Comparison of ENCODE assay signal across 15 cellular contexts in genomic region chr16:87538594-87538993, GRCh38. TPM values are rescaled to one million over a fixed set of nuclear protein-coding genes. Genes with fewer than 3 reads are reported as not detected.
A peak's percentile ranks its signal among the peaks of the same experiment; 100 is the strongest.
DNase-seq lines count a peak whose midpoint lies in the region; TF ChIP-seq lines count a peak whose summit lies in the region.
"Had no signal": no experiment of that assay in that cellular context is flagged by ENCODE, and none has a peak within 500 bp of the region (broad histone marks: within the 10 kb centered on the region; RNA-seq: fewer than 3 reads in every experiment).

No MANE protein-coding gene starts in this region.

- peaks cover 15% of the 10 kb centered on the region for H3K9me3 ChIP-seq in trophoblast cell (ENCODE audit: insufficient read depth, low read depth, low read length)
- H3K9me3 ChIP-seq in esophagus muscularis mucosa: peaks cover 0 to 12% (median 9%) of the 10 kb centered on the region in 4 donors

- H3K27ac ChIP-seq in trophoblast cell (ENCODE audit: low read depth, low read length) (no peak overlapping the region), esophagus muscularis mucosa (replicated peaks in 1 of 4) (no peak overlapping the region)
- H3K27ac ChIP-seq: C4-2B, cardiac muscle cell had no signal

- no peak overlapping the region for H3K9ac ChIP-seq in trophoblast cell (ENCODE audit: low read length)

- H3K14ac ChIP-seq in trophoblast cell (ENCODE audit: low read length): no peak overlapping the region

- H2AFZ ChIP-seq in trophoblast cell (ENCODE audit: insufficient read depth, low read length, poor library complexity): no peak overlapping the region

- no peak overlapping the region for H2BK5ac ChIP-seq in trophoblast cell (ENCODE audit: low read depth, low read length, poor library complexity)

- no peaks in the 10 kb centered on the region for H3K79me2 ChIP-seq in trophoblast cell (ENCODE audit: control insufficient read depth, insufficient read depth, low read length, poor library complexity)

- no CpG with 5 or more reads among the region's 11 CpGs for WGBS in trophoblast cell (ENCODE audit: extremely low coverage, insufficient coverage, insufficient read length)
- 74% methylated on average over 11 of the region's 11 CpGs for WGBS in esophagus muscularis mucosa

- TF ChIP-seq POLR2A in esophagus muscularis mucosa (IDR thresholded peaks at IDR 0.05; ENCODE audit: low read depth): no peak

- intact Hi-C loops in esophagus muscularis mucosa (cut with DNase I): no loop called here

- no peak overlapping the region for H3K4me3 ChIP-seq in AG09309 (ENCODE audit: control insufficient read depth, low read depth, low read length)
- no peak overlapping the region for H3K4me3 ChIP-seq in choroid plexus epithelial cell (ENCODE audit: low read depth, low read length)
- H3K4me3 ChIP-seq in trophoblast cell (ENCODE audit: low read depth, low read length): no peak overlapping the region
- no peak overlapping the region for H3K4me3 ChIP-seq in esophagus muscularis mucosa
- H3K4me3 ChIP-seq: cardiac muscle cell, K562, Peyer's patch had no signal

- H4K91ac ChIP-seq in trophoblast cell (ENCODE audit: low read depth, low read length): no peak overlapping the region

- no peak overlapping the region for H2BK12ac ChIP-seq in trophoblast cell (ENCODE audit: low read length)

- H2BK120ac ChIP-seq in trophoblast cell (ENCODE audit: insufficient read depth, low read length, poor library complexity): no peak overlapping the region

- H2AK5ac ChIP-seq in trophoblast cell (ENCODE audit: low read length): no peak overlapping the region

- peak overlapping the region; percentile 31 for H4K12ac ChIP-seq in trophoblast cell (ENCODE audit: low read depth, low read length)

- no peaks in the 10 kb centered on the region for H3K4me1 ChIP-seq in trophoblast cell (ENCODE audit: control insufficient read depth in 1 of 2, insufficient read depth in 2 of 2, low read length in 2 of 2)
- H3K4me1 ChIP-seq in esophagus muscularis mucosa: peaks cover 0 to 24% (median 13%) of the 10 kb centered on the region in 4 donors

- no peak overlapping the region for H4K8ac ChIP-seq in trophoblast cell (ENCODE audit: low read depth, low read length)

- H3K4ac ChIP-seq in trophoblast cell (ENCODE audit: low read depth, low read length): no peak overlapping the region

- no peak overlapping the region for H3K4me2 ChIP-seq in trophoblast cell (ENCODE audit: low read length)

- no peak overlapping the region for H3K23ac ChIP-seq in trophoblast cell (ENCODE audit: low read length)

- DNase-seq in AG09309 (ENCODE audit: low read depth) (peak; percentile 58), M059J (ENCODE audit: low read depth) (peak; percentile 70), choroid plexus epithelial cell (ENCODE audit: low read depth) (peak; percentile 95), trophoblast cell (no peak), GOT3 (lab: John Stamatoyannopoulos, UW) (no peak), C1 segment of cervical spinal cord (lab: John Stamatoyannopoulos, UW) (no peak), esophagus muscularis mucosa (ENCODE audit: extremely low spot score) (no peak), cerebellar nuclear complex (lab: John Stamatoyannopoulos, UW) (no peak)
- DNase-seq: hypothalamus, NCI-H146, NCI-H526, Peyer's patch had no signal

- no peaks in the 10 kb centered on the region for H3K79me1 ChIP-seq in trophoblast cell (ENCODE audit: low read length)

- TF ChIP-seq CTCF in AG09309 (IDR thresholded peaks at IDR 0.05; ENCODE audit: control insufficient read depth, insufficient read depth, low read depth, low read length, missing control alignments) (no peak), choroid plexus epithelial cell (conservative IDR thresholded peaks at IDR 0.05; ENCODE audit: low read depth, low read length) (no peak), esophagus muscularis mucosa (IDR thresholded peaks at IDR 0.05) (no peak)

- H3K36me3 ChIP-seq in trophoblast cell (ENCODE audit: control insufficient read depth in 1 of 2, insufficient read depth in 2 of 2, low read length in 2 of 2) (no peaks in the 10 kb centered on the region), esophagus muscularis mucosa (no peaks in the 10 kb centered on the region)
- H3K36me3 ChIP-seq: cardiac muscle cell, Peyer's patch had no signal

- H3K27me3 ChIP-seq in trophoblast cell (ENCODE audit: insufficient read depth, low read length) (no peaks in the 10 kb centered on the region), esophagus muscularis mucosa (peaks cover 0 to 60% (median 2%) of the 10 kb centered on the region in 4 donors)
- H3K27me3 ChIP-seq: cardiac muscle cell, Peyer's patch had no signal

- H3K18ac ChIP-seq in trophoblast cell (ENCODE audit: low read length): no peak overlapping the region

- no peak for TF ChIP-seq EP300 in esophagus muscularis mucosa (IDR thresholded peaks at IDR 0.05)

RNA-seq across cellular contexts. Expression of gene ZCCHC14, which starts 45.8 kb away (rescaled TPM):
- total RNA-seq in M059J (2014; rRNA removed; shearing (Covaris generic)): 3.4 and 7.8 TPM in 2 replicates
- 9.7 and 10.4 TPM in 2 replicates for polyA plus RNA-seq in trophoblast cell (2013)
- total RNA-seq in esophagus muscularis mucosa: 10 to 100 TPM; 12.9 to 24.7 (median 18.6) TPM

Comparison
In these comparisons a context has a peak if more than half of its experiments do, and no peak if none do; other contexts are left out.
1. DNase-seq: peak in AG09309 (single experiment), M059J (single experiment) and choroid plexus epithelial cell (single experiment); none in trophoblast cell (0 of 2), GOT3 (single experiment), C1 segment of cervical spinal cord (0 of 14), esophagus muscularis mucosa (single experiment) and cerebellar nuclear complex (0 of 2).